8 cellular contexts compared by ENCODE assay signal in genomic region chr13:111152836-111153235, GRCh38. TPM values are rescaled to one million over a fixed set of nuclear protein-coding genes. Genes with fewer than 3 reads are reported as not detected.
DNase-seq lines count a peak whose midpoint lies in the region; ATAC-seq and TF ChIP-seq lines count a peak whose summit lies in the region.

No MANE protein-coding gene starts in this region.

- TF ChIP-seq CTCF in heart left ventricle (IDR thresholded peaks at IDR 0.05): peak in 1 of 12 donors; percentile 6

- H3K27me3 Mint-ChIP-seq in activated naive CD8-positive, alpha-beta T cell treated with anti-CD3 and anti-CD28 coated beads for 36 hours: no peaks in the 10 kb centered on the region

- H3K4me1 Mint-ChIP-seq in activated naive CD8-positive, alpha-beta T cell treated with anti-CD3 and anti-CD28 coated beads for 36 hours: peaks cover 28% of the 10 kb centered on the region

- peaks cover 5% of the 10 kb centered on the region for H3K36me3 Mint-ChIP-seq in activated naive CD8-positive, alpha-beta T cell treated with anti-CD3 and anti-CD28 coated beads for 36 hours

- peaks cover 5 to 42% (median 24%) of the 10 kb centered on the region in 12 donors for H3K4me1 ChIP-seq in heart left ventricle

- H3K27ac Mint-ChIP-seq in activated naive CD8-positive, alpha-beta T cell treated with anti-CD3 and anti-CD28 coated beads for 36 hours: peak overlapping the region; percentile 92

- H3K27ac ChIP-seq in heart left ventricle: peak overlapping the region; percentile 91 to 99 (median 96)

- WGBS in heart left ventricle, 4 donors: 11 to 18% (median 13%) methylated on average over 9 of the region's 9 CpGs

- TF ChIP-seq POLR2A in heart left ventricle (IDR thresholded peaks at IDR 0.05): no peak

- intact Hi-C loops in heart left ventricle (cut with DNase I) (loop anchor here in 9 of 10 donors (2.0 to 10.0 kb wide), 8 partner anchors 36 to 129 kb away; no protein-coding TSS in a partner anchor), left ventricle myocardium superior (cut with micrococcal nuclease) (loop anchor here (10.0 kb wide), 1 partner anchor 62 kb away; no protein-coding TSS in a partner anchor)

- ATAC-seq in heart left ventricle (no peak), left ventricle myocardium superior (no peak), HG03521 (IDR thresholded peaks at IDR 0.05; ENCODE audit: unreplicated experiment) (no peak)

- H3K4me3 ChIP-seq in heart left ventricle: peak overlapping the region; percentile 63 to 96 (median 90)

- peak overlapping the region; percentile 93 for H3K4me3 Mint-ChIP-seq in activated naive CD8-positive, alpha-beta T cell treated with anti-CD3 and anti-CD28 coated beads for 36 hours

- no peaks in the 10 kb centered on the region for H3K9me3 Mint-ChIP-seq in activated naive CD8-positive, alpha-beta T cell treated with anti-CD3 and anti-CD28 coated beads for 36 hours

- H3K9me3 ChIP-seq in heart left ventricle: no peaks in the 10 kb centered on the region

- H3K27me3 ChIP-seq in heart left ventricle: no peaks in the 10 kb centered on the region

- H3K36me3 ChIP-seq in heart left ventricle: no peaks in the 10 kb centered on the region

- no peak for DNase-seq in heart left ventricle
- DNase-seq in left ventricle myocardium superior: no peak
- no peak for DNase-seq in activated naive CD8-positive, alpha-beta T cell treated with anti-CD3 and anti-CD28 coated beads for 36 hours
- peak; percentile 52 for DNase-seq in kidney glomerular epithelial cell (lab: John Stamatoyannopoulos, UW)
- peak; percentile 61 for DNase-seq in superior temporal gyrus (ENCODE audit: extremely low spot score)
- DNase-seq in NCI-H345 (lab: John Stamatoyannopoulos, UW): no peak
- no peak for DNase-seq in activated CD8-positive, alpha-beta memory T cell treated with anti-CD3 and anti-CD28 coated beads, Interleukin-2, amount 50 U/mL, for 4 hours

RNA-seq across cellular contexts. Expression of gene ARHGEF7, which starts 37.7 kb away (rescaled TPM):
- total RNA-seq in heart left ventricle: 10 to 100 TPM; 34.3 to 60.9 (median 38.8) TPM
- polyA plus RNA-seq in heart left ventricle: 10 to 100 TPM; 16.6 to 31.1 TPM
- 56.2 TPM for total RNA-seq in left ventricle myocardium superior
- total RNA-seq in activated naive CD8-positive, alpha-beta T cell treated with anti-CD3 and anti-CD28 coated beads for 36 hours: 10 to 100 TPM; 46.5 to 46.7 TPM

Comparison
In these comparisons a context has a peak if more than half of its experiments do, and no peak if none do; other contexts are left out.
1. DNase-seq: peak in kidney glomerular epithelial cell (single experiment) and superior temporal gyrus (single experiment); none in heart left ventricle (0 of 5), left ventricle myocardium superior (single experiment), activated naive CD8-positive, alpha-beta T cell treated with anti-CD3 and anti-CD28 coated beads for 36 hours (single experiment), NCI-H345 (single experiment) and activated CD8-positive, alpha-beta memory T cell treated with anti-CD3 and anti-CD28 coated beads, Interleukin-2, amount 50 U/mL, for 4 hours (single experiment).